Comparison of ENCODE assay signal across 10 cellular contexts in genomic region chr6:69881322-69882151, GRCh38. TPM values are rescaled to one million over a fixed set of nuclear protein-coding genes. Genes with fewer than 3 reads are reported as not detected.
DNase-seq lines count a peak whose midpoint lies in the region; ATAC-seq and TF ChIP-seq lines count a peak whose summit lies in the region.
"Had no signal": no experiment of that assay in that cellular context is flagged by ENCODE, and none has a peak within 500 bp of the region (broad histone marks: within the 10 kb centered on the region; RNA-seq: fewer than 3 reads in every experiment).

No MANE protein-coding gene starts in this region.

- ATAC-seq in GM18498 (IDR thresholded peaks at IDR 0.05; ENCODE audit: unreplicated experiment): peak; percentile 90
- ATAC-seq in HG03095 (IDR thresholded peaks at IDR 0.05; ENCODE audit: unreplicated experiment): peak; percentile 86
- no peak for ATAC-seq in activated T-cell treated with anti-CD3 and anti-CD28 coated beads, Interleukin-2, amount 50 U/mL, for 4 hours

- peaks cover 6% of the 10 kb centered on the region for H3K4me1 Mint-ChIP-seq in activated T-cell treated with anti-CD3 and anti-CD28 coated beads, Interleukin-2, amount 50 U/mL, for 4 hours (ENCODE audit: low read depth)

- H3K4me3 ChIP-seq in Peyer's patch: no peak overlapping the region

- peak overlapping the region in 2 of 4 donors; percentile 50 to 52 for H3K27ac ChIP-seq in Peyer's patch

- no peak for TF ChIP-seq CTCF in GM20000 (IDR thresholded peaks at IDR 0.05; ENCODE audit: extremely low read depth, missing control alignments)
- TF ChIP-seq CTCF in Peyer's patch (IDR thresholded peaks at IDR 0.05): no peak

- no peaks in the 10 kb centered on the region for H3K9me3 ChIP-seq in Peyer's patch

- H3K4me1 ChIP-seq in Peyer's patch: no peaks in the 10 kb centered on the region

- H3K4me3 Mint-ChIP-seq in activated T-cell treated with anti-CD3 and anti-CD28 coated beads, Interleukin-2, amount 50 U/mL, for 4 hours: no peak overlapping the region
- H3K4me3 Mint-ChIP-seq: activated CD4-positive, alpha-beta memory T cell treated with anti-CD3 and anti-CD28 coated beads for 36 hours had no signal

- peaks cover 18% of the 10 kb centered on the region for H3K27me3 Mint-ChIP-seq in activated T-cell treated with anti-CD3 and anti-CD28 coated beads, Interleukin-2, amount 50 U/mL, for 4 hours (ENCODE audit: low read depth)

- no peak for TF ChIP-seq POLR2A in Peyer's patch (IDR thresholded peaks at IDR 0.05)

- H3K27me3 ChIP-seq in Peyer's patch: no peaks in the 10 kb centered on the region

- no peaks in the 10 kb centered on the region for H3K36me3 Mint-ChIP-seq in activated T-cell treated with anti-CD3 and anti-CD28 coated beads, Interleukin-2, amount 50 U/mL, for 4 hours (ENCODE audit: insufficient read depth)
- H3K36me3 Mint-ChIP-seq: activated CD4-positive, alpha-beta memory T cell treated with anti-CD3 and anti-CD28 coated beads for 36 hours had no signal

- H3K9me3 Mint-ChIP-seq in activated T-cell treated with anti-CD3 and anti-CD28 coated beads, Interleukin-2, amount 50 U/mL, for 4 hours: no peaks in the 10 kb centered on the region
- H3K9me3 Mint-ChIP-seq: activated CD4-positive, alpha-beta memory T cell treated with anti-CD3 and anti-CD28 coated beads for 36 hours had no signal

- DNase-seq in GM20000 (ENCODE audit: low spot score) (peak; percentile 33), Peyer's patch (peak in 2 of 3 donors; percentile 66 to 68), T1000 (lab: John Stamatoyannopoulos, UW) (no peak)
- DNase-seq in activated CD8-positive, alpha-beta memory T cell treated with anti-CD3 and anti-CD28 coated beads, Interleukin-2, amount 50 U/mL, for 4 hours: no peak
- no peak for DNase-seq in activated T-cell treated with anti-CD3 and anti-CD28 coated beads, Interleukin-2, amount 50 U/mL, for 4 hours
- DNase-seq in stimulated activated naive CD4-positive, alpha-beta T cell treated with Interleukin-2 at 50 U/mL for 16 hours (lab: John Stamatoyannopoulos, UW): no peak
- DNase-seq: activated CD4-positive, alpha-beta memory T cell treated with anti-CD3 and anti-CD28 coated beads for 36 hours had no signal

- no peaks in the 10 kb centered on the region for H3K36me3 ChIP-seq in Peyer's patch

RNA-seq across cellular contexts. Expression of gene COL19A1, which starts 15.2 kb away (rescaled TPM):
- total RNA-seq in Peyer's patch: 1 to 10 TPM in 1 of 4 donors, under 1 TPM in 3; 0.35 to 5.0 (median 0.62) TPM
- total RNA-seq in activated T-cell treated with anti-CD3 and anti-CD28 coated beads, Interleukin-2, amount 50 U/mL, for 4 hours: under 1 TPM in 2 of 3 donors, not detected in 1; 0.05 to 0.35 TPM
- total RNA-seq: HT-29 had no signal

Comparison
In these comparisons a context has a peak if more than half of its experiments do, and no peak if none do; other contexts are left out.
1. ATAC-seq: peak in GM18498 (single experiment) and HG03095 (single experiment); none in activated T-cell treated with anti-CD3 and anti-CD28 coated beads, Interleukin-2, amount 50 U/mL, for 4 hours (0 of 2).
2. DNase-seq: peak in GM20000 (single experiment) and Peyer's patch (2 of 3); none in activated CD8-positive, alpha-beta memory T cell treated with anti-CD3 and anti-CD28 coated beads, Interleukin-2, amount 50 U/mL, for 4 hours (single experiment), activated T-cell treated with anti-CD3 and anti-CD28 coated beads, Interleukin-2, amount 50 U/mL, for 4 hours (single experiment), stimulated activated naive CD4-positive, alpha-beta T cell treated with Interleukin-2 at 50 U/mL for 16 hours (single experiment) and T1000 (single experiment).